In genomic region chr16:84159800-84160199, GRCh38 we compare ENCODE assay signal across 28 cellular contexts.
"Had no signal": no experiment of that assay in that cellular context is flagged by ENCODE, and none has a peak within 500 bp of the region (broad histone marks: within the 10 kb centered on the region; RNA-seq: fewer than 3 reads in every experiment).

No MANE protein-coding gene starts in this region.

- H3K79me2 ChIP-seq: parathyroid adenoma had no signal

- H3K4me3 ChIP-seq: ovary, psoas muscle, right lobe of liver, sigmoid colon, stomach, thoracic aorta, thyroid gland, tibial nerve, upper lobe of left lung, vagina had no signal

- H3K4me1 ChIP-seq: parathyroid adenoma, psoas muscle, right lobe of liver, sigmoid colon, stomach, thyroid gland, tibial nerve, upper lobe of left lung, vagina had no signal

- ATAC-seq: naive thymus-derived CD8-positive, alpha-beta T cell; natural killer cell treated with Interleukin-12 subunit alpha and Interleukin-12 subunit beta and Interleukin-15 and Interleukin-18, amount 100 ng/mL, for 72 hours; psoas muscle; right cardiac atrium; right lobe of liver; stimulated activated effector memory CD8-positive, alpha-beta T cell treated with anti-CD3 and anti-CD28 coated beads, Interleukin-12 subunit alpha, Interleukin-12 subunit beta, amount 100 ng/mL, for 72 hours; stimulated activated naive B cell treated with anti-CD40 and anti-IgM and Interleukin-4, amounts not matched to agents 10 μg/mL and 1 μg/mL and 100 μg/mL, for 72 hours had no signal

- H2AFZ ChIP-seq: parathyroid adenoma had no signal

- H3K9ac ChIP-seq: parathyroid adenoma had no signal

- H3K9me3 ChIP-seq: neutrophil, ovary, right lobe of liver, sigmoid colon, stomach, thoracic aorta, thyroid gland, tibial nerve, upper lobe of left lung, vagina had no signal

- FAIRE-seq: small intestine, urothelium cell line had no signal

- H3K27ac ChIP-seq: neutrophil, ovary, parathyroid adenoma, psoas muscle, right lobe of liver, sigmoid colon, stomach, thoracic aorta, thyroid gland, tibial nerve, upper lobe of left lung, vagina had no signal

- DNase-seq: naive thymus-derived CD8-positive, alpha-beta T cell; nephron progenitor cell; nucleus accumbens; ovary; posterior cingulate gyrus; psoas muscle; right cardiac atrium; right lobe of liver; sigmoid colon; small intestine; stimulated activated CD4-positive, alpha-beta T cell treated with anti-CD3 and anti-CD28 coated beads, Interleukin-15, amount 100 ng/mL, for 24 hours; stimulated activated CD4-positive, alpha-beta T cell treated with anti-CD3 and anti-CD28 coated beads, Interleukin-2, amount 100 ng/mL, for 24 hours; stimulated activated CD4-positive, alpha-beta T cell treated with anti-CD3 and anti-CD28 coated beads, Interleukin-2, amount 100 ng/mL, for 48 hours; stimulated activated CD4-positive, alpha-beta T cell treated with anti-CD3 and anti-CD28 coated beads, Interleukin-4, amount 100 ng/mL, for 24 hours; stimulated activated naive B cell treated with anti-CD40 and anti-IgM and Interleukin-4, amounts not matched to agents 10 μg/mL and 1 μg/mL and 100 μg/mL, for 72 hours; stimulated activated naive CD4-positive, alpha-beta T cell treated with Interleukin-2 at 50 U/mL for 16 hours; stomach; thyroid gland; trophoblast cell; upper lobe of left lung had no signal

- H3K36me3 ChIP-seq: neutrophil, ovary, right lobe of liver, sigmoid colon, stomach, thoracic aorta, thyroid gland, tibial nerve, upper lobe of left lung, vagina had no signal

- H3K27me3 ChIP-seq: ovary, right lobe of liver, thyroid gland, upper lobe of left lung, vagina had no signal
